ENCODE assay signal across 28 cellular contexts in the genomic region with DNA sequence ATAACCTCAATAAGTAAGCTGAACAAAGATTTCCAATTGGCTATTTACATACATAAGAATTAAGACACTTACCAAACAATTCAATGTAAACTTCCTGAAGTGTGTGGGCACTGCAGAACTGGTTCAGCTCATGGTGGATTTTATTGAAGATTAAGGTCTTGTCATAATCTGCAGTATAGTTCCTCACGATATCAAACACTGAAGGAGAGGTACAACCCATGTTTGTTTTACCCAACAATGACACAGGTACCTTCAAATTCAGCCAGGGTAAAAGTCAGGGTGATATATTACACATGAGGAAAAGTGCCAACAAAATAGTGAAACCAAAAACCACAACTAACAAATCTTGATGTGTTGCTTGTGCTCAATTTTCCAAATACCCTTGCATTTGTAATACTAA.
"Had no signal": no experiment of that assay in that cellular context is flagged by ENCODE, and none has a peak within 500 bp of the region (broad histone marks: within the 10 kb centered on the region; RNA-seq: fewer than 3 reads in every experiment).

No MANE protein-coding gene starts in this region.

- H3K27me3 ChIP-seq: adrenal gland, ascending aorta, brain microvascular endothelial cell, heart right ventricle, neural progenitor cell, right atrium auricular region, suprapubic skin, tibial nerve, uterus had no signal

- H3K27ac ChIP-seq: adrenal gland, ascending aorta, brain microvascular endothelial cell, coronary artery, heart right ventricle, lower lobe of right lung, neural progenitor cell, prostate gland, right atrium auricular region, suprapubic skin, tibial nerve, uterus had no signal

- ATAC-seq: activated T-helper 17 cell treated with anti-CD3 and anti-CD28 coated beads, Interleukin-2, amount 50 U/mL, for 72 hours; heart right ventricle; left cardiac atrium; lower lobe of right lung; naive thymus-derived CD8-positive, alpha-beta T cell; stimulated activated effector memory CD8-positive, alpha-beta T cell treated with anti-CD3 and anti-CD28 coated beads, Interleukin-12 subunit alpha, Interleukin-12 subunit beta, amount 100 ng/mL, for 72 hours; stimulated activated naive CD8-positive, alpha-beta T cell treated with anti-CD3 and anti-CD28 coated beads, Interleukin-15, amount 100 ng/mL, for 72 hours; T-cell had no signal

- H3K9me3 ChIP-seq: ascending aorta, lower lobe of right lung, prostate gland, right atrium auricular region, suprapubic skin, tibial nerve, uterus had no signal

- DNase-seq: activated CD4-positive, alpha-beta T cell treated with anti-CD3 and anti-CD28 coated beads for 1 hour; activated CD4-positive, alpha-beta T cell treated with anti-CD3 and anti-CD28 coated beads, Interleukin-2, amount 50 U/mL, for 1 hour; activated CD8-positive, alpha-beta memory T cell treated with anti-CD3 and anti-CD28 coated beads for 24 hours; activated CD8-positive, alpha-beta memory T cell treated with anti-CD3 and anti-CD28 coated beads, Interleukin-2, amount 50 U/mL, for 4 hours; activated T-cell treated with anti-CD3 and anti-CD28 coated beads, Interleukin-2, amount 50 U/mL, for 24 hours; adrenal gland; brain microvascular endothelial cell; caudate nucleus; endodermal cell; heart right ventricle; islet precursor cell; left cardiac atrium; lower lobe of right lung; mesendoderm; naive thymus-derived CD8-positive, alpha-beta T cell; stimulated activated CD4-positive, alpha-beta T cell treated with anti-CD3 and anti-CD28 coated beads, Interleukin-1b, Interleukin-23, amount 100 ng/mL, for 48 hours; stimulated activated naive CD8-positive, alpha-beta T cell treated with anti-CD3 and anti-CD28 coated beads, Interleukin-15, amount 100 ng/mL, for 72 hours; T-cell; uterus had no signal

- H3K36me3 ChIP-seq: neural progenitor cell, prostate gland, uterus had no signal

- H3K4me3 ChIP-seq: adrenal gland, ascending aorta, coronary artery, heart right ventricle, lower lobe of right lung, neural progenitor cell, prostate gland, right atrium auricular region, suprapubic skin, tibial nerve, uterus had no signal

- H3K4me1 ChIP-seq: adrenal gland, ascending aorta, heart right ventricle, neural progenitor cell, prostate gland, right atrium auricular region, suprapubic skin, uterus had no signal
